Comparison of ENCODE assay signal across 8 cellular contexts in the genomic region with DNA sequence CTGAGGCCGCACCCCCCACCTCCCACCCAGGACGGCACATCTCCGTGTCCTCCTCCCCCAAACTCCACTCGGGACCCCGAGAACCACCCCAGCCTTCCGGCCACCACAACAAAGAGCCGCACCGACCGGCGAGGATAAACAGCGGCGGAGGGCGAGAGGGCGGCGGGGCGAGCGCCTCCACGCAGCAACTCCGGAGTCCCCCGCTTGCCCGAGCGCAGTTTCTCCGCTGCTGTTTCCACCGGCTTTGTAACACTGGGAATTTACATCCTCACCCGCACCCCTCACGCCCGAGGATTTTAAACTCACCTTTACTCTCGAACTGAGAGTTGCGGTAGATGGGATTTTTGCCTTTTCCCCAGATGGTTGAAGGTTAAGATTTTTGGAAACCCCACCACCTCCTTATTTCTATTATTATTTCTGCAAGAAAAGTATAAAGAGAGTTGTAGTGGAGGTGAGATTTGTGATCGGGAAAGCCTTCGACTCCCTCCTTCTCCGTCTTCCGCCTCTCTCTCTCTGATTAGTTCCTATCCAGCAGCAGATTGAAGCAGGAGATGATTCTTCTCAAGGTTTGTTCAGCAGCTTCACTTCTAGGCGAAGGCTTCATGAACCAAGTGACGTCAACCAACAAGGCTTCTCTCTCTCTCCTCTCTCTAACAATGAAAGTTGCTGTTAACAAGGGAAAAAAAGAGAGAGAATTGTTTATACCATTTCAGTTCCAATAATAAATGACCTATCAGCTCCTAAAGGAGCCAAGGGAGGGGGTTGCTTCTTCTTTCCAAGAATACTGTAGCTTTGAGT. TPM values are rescaled to one million over a fixed set of nuclear protein-coding genes. Genes with fewer than 3 reads are reported as not detected.
DNase-seq lines count a peak whose midpoint lies in the region; ATAC-seq and TF ChIP-seq lines count a peak whose summit lies in the region.

A gene with protein sequence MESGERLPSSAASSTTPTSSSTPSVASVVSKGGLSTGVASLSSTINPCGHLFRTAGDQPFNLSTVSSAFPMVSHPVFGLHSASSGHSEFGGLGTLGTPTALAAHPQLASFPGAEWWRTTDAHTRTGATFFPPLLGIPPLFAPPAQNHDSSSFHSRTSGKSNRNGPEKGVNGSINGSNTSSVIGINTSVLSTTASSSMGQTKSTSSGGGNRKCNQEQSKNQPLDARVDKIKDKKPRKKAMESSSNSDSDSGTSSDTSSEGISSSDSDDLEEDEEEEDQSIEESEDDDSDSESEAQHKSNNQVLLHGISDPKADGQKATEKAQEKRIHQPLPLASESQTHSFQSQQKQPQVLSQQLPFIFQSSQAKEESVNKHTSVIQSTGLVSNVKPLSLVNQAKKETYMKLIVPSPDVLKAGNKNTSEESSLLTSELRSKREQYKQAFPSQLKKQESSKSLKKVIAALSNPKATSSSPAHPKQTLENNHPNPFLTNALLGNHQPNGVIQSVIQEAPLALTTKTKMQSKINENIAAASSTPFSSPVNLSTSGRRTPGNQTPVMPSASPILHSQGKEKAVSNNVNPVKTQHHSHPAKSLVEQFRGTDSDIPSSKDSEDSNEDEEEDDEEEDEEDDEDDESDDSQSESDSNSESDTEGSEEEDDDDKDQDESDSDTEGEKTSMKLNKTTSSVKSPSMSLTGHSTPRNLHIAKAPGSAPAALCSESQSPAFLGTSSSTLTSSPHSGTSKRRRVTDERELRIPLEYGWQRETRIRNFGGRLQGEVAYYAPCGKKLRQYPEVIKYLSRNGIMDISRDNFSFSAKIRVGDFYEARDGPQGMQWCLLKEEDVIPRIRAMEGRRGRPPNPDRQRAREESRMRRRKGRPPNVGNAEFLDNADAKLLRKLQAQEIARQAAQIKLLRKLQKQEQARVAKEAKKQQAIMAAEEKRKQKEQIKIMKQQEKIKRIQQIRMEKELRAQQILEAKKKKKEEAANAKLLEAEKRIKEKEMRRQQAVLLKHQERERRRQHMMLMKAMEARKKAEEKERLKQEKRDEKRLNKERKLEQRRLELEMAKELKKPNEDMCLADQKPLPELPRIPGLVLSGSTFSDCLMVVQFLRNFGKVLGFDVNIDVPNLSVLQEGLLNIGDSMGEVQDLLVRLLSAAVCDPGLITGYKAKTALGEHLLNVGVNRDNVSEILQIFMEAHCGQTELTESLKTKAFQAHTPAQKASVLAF (N-terminal part only) (minus strand): TSS at position 613 of the 798 bp plus-strand sequence. CDS start 137,829 bp downstream, outside the sequence.

- in situ Hi-C loops in brain microvascular endothelial cell (cut with HindIII; ENCODE audit: low pct_ligation_motif_present, low sequenced_read_pairs) = no loop called here

- no peaks in the 10 kb centered on the region for H3K36me3 ChIP-seq in SJCRH30
- no peaks in the 10 kb centered on the region for H3K36me3 ChIP-seq in brain microvascular endothelial cell (replicated peaks)

- H3K4me1 ChIP-seq in SJCRH30 = peaks cover 18% of the 10 kb centered on the region

- H3K27me3 ChIP-seq in SJCRH30 (no peaks in the 10 kb centered on the region), brain microvascular endothelial cell (replicated peaks) (no peaks in the 10 kb centered on the region)

- TF ChIP-seq CTCF in brain microvascular endothelial cell (IDR thresholded peaks at IDR 0.05; ENCODE audit: low read depth, low read length, missing control alignments) = no peak

- peak; percentile 67 for DNase-seq in GM03348 (ENCODE audit: low spot score)
- DNase-seq in KG1 (lab: John Stamatoyannopoulos, UW) = peak; percentile 46
- DNase-seq in SJCRH30 = peak; percentile 62 to 83
- DNase-seq in brain microvascular endothelial cell = peak; percentile 79
- peak; percentile 77 to 89 for DNase-seq in hippocampal formation (lab: John Stamatoyannopoulos, UW)
- peak; percentile 87 for DNase-seq in posterior vena cava (ENCODE audit: low spot score)
- DNase-seq in T1000 (lab: John Stamatoyannopoulos, UW) = no peak

- no peaks in the 10 kb centered on the region for H3K9me3 ChIP-seq in SJCRH30 (replicated peaks)

- peak within 1 kb of the TSS; percentile 93 for H3K4me3 ChIP-seq in SJCRH30
- H3K4me3 ChIP-seq in brain microvascular endothelial cell (ENCODE audit: low read depth, low read length) = peak within 1 kb of the TSS; percentile 65

- intact Hi-C loops in posterior vena cava (cut with DNase I) = no loop called here

- H3K27ac ChIP-seq in SJCRH30 (peak within 1 kb of the TSS; percentile 98), brain microvascular endothelial cell (peak within 1 kb of the TSS; percentile 97)

- ATAC-seq in GM21786 (IDR thresholded peaks at IDR 0.05; ENCODE audit: unreplicated experiment) = peak; percentile 48

RNA-seq across cellular contexts. Expression of the gene that starts here (rescaled TPM):
- total RNA-seq in SJCRH30 (2014; rRNA removed; shearing (Covaris generic)) = 27.4 and 38.5 TPM in 2 replicates
- total RNA-seq in posterior vena cava = 10 to 100 TPM; 63.2 to 66.7 TPM
